In genomic region chr14:67539116-67539515, GRCh38 we compare ENCODE assay signal across 26 cellular contexts. TPM values are rescaled to one million over a fixed set of nuclear protein-coding genes. Genes with fewer than 3 reads are reported as not detected.
DNase-seq lines count a peak whose midpoint lies in the region; ATAC-seq, FAIRE-seq and TF ChIP-seq lines count a peak whose summit lies in the region.
"Had no signal": no experiment of that assay in that cellular context is flagged by ENCODE, and none has a peak within 500 bp of the region (broad histone marks: within the 10 kb centered on the region; RNA-seq: fewer than 3 reads in every experiment).

No MANE protein-coding gene starts in this region.

- H4K5ac ChIP-seq in H1 (ENCODE audit: insufficient read length, low read depth, low read length), result no peak overlapping the region

- no peak for TF ChIP-seq EP300 in H1 (IDR thresholded peaks at IDR 0.05; ENCODE audit: borderline replicate concordance in 1 of 2, low read depth in 2 of 2, low read length in 2 of 2)

- H3K4me3 Mint-ChIP-seq in Calu3 (ENCODE audit: low read depth, unreplicated experiment), result no peak overlapping the region
- H3K4me3 Mint-ChIP-seq: stimulated activated naive CD8-positive, alpha-beta T cell treated with anti-CD3 and anti-CD28 coated beads, Interleukin-15, amount 100 ng/mL, for 72 hours had no signal

- H3K9me3 Mint-ChIP-seq in Calu3 (ENCODE audit: low read depth, unreplicated experiment), result no peaks in the 10 kb centered on the region

- no peaks in the 10 kb centered on the region for H3K36me3 Mint-ChIP-seq in Calu3 (ENCODE audit: insufficient read depth, unreplicated experiment)

- no peaks in the 10 kb centered on the region; the same call in 1 of the 2 replicates for H3K79me1 ChIP-seq in H1 (ENCODE audit: low read depth, low read length)

- no peak overlapping the region for H3K4me3 ChIP-seq in HAP-1
- H3K4me3 ChIP-seq in H1 (ENCODE audit: extremely low read depth in 1 of 4, insufficient read depth in 2 of 4, low read depth in 3 of 4, low read length in 4 of 4), result no peak overlapping the region
- H3K4me3 ChIP-seq in mesodermal cell (ENCODE audit: extremely low read depth, insufficient read depth, low read length, poor library complexity, severe bottlenecking), result no peak overlapping the region
- H3K4me3 ChIP-seq: gastrocnemius medialis, left ventricle myocardium inferior, Peyer's patch, SJSA1, uterus had no signal

- DNase-seq in HAP-1 (ENCODE audit: low spot score in 2 of 2), result peak; percentile 32 to 38
- no peak for DNase-seq in H1 (ENCODE audit: low read depth in 1 of 2, low spot score in 2 of 2)
- DNase-seq in substantia nigra (lab: John Stamatoyannopoulos, UW), result peak in 43 of 49 donors; percentile 16 to 89 (median 66)
- DNase-seq in ureter (ENCODE audit: low spot score), result no peak
- DNase-seq in dermis blood vessel endothelial cell, result no peak
- no peak for DNase-seq in Calu3
- DNase-seq: ACHN; activated CD4-positive, alpha-beta T cell treated with anti-CD3 and anti-CD28 coated beads, Interleukin-2, amount 50 U/mL, for 4 hours; activated naive CD4-positive, alpha-beta T cell treated with Interleukin-2 at 50 U/mL for 16 hours; DMS153; GF-D8; left ventricle myocardium inferior; NCI-H187 treated with DMSO at 0.1 percent for 48 hours; NCI-H345; stimulated activated naive CD8-positive, alpha-beta T cell treated with anti-CD3 and anti-CD28 coated beads, Interleukin-15, amount 100 ng/mL, for 72 hours; T-helper 2 cell; uterus had no signal

- no peak overlapping the region for H2BK120ac ChIP-seq in H1 (replicated peaks; ENCODE audit: low read depth, low read length)

- TF ChIP-seq CTCF in H1 (IDR thresholded peaks at IDR 0.05; ENCODE audit: control extremely low read depth in 1 of 3, insufficient read depth in 1 of 3, low read depth in 1 of 3, low read length in 3 of 3) (no peak), Calu3 (IDR thresholded peaks at IDR 0.05; ENCODE audit: unreplicated experiment) (no peak)

- no TSS peak for BruUV-seq in Calu3 (replicated peaks; lab: Mats Ljungman, UMichigan)

- H3K27ac Mint-ChIP-seq in Calu3 (ENCODE audit: unreplicated experiment), result no peak overlapping the region
- H3K27ac Mint-ChIP-seq: stimulated activated naive CD8-positive, alpha-beta T cell treated with anti-CD3 and anti-CD28 coated beads, Interleukin-15, amount 100 ng/mL, for 72 hours had no signal

- no peak overlapping the region for H2BK15ac ChIP-seq in H1 (ENCODE audit: low read length)

- H3K4me1 ChIP-seq in HAP-1 (peaks cover 19% of the 10 kb centered on the region), H1 (replicated peaks in 1 of 4; ENCODE audit: control insufficient read depth in 3 of 4, insufficient read depth in 4 of 4, low read length in 3 of 4) (peaks cover 6 to 20% (median 14%) of the 10 kb centered on the region in 4 experiments), mesodermal cell (ENCODE audit: control insufficient read depth, insufficient read depth, low read length, poor library complexity, severe bottlenecking) (peaks cover 2% of the 10 kb centered on the region)
- H3K4me1 ChIP-seq: left ventricle myocardium inferior, SJSA1, uterus had no signal

- no peaks in the 10 kb centered on the region for H3K27me3 Mint-ChIP-seq in Calu3 (ENCODE audit: unreplicated experiment)

- H4K8ac ChIP-seq in H1 (ENCODE audit: extremely low read depth, insufficient read depth, low read length), result no peak overlapping the region

- H3K36me3 ChIP-seq in HAP-1 (replicated peaks) (no peaks in the 10 kb centered on the region), H1 (ENCODE audit: control insufficient read depth in 2 of 4, insufficient read depth in 4 of 4, low read length in 3 of 4) (peaks cover 0 to 5% (median 1%) of the 10 kb centered on the region in 4 experiments; a peak in 4 of 8 replicates), mesodermal cell (ENCODE audit: control insufficient read depth, insufficient read depth, low read length) (no peaks in the 10 kb centered on the region)
- H3K36me3 ChIP-seq: gastrocnemius medialis, Peyer's patch, SJSA1, uterus had no signal

- TF ChIP-seq POLR2A in H1 (IDR thresholded peaks at IDR 0.05; ENCODE audit: control extremely low read depth in 1 of 2, low read depth in 2 of 2, low read length in 2 of 2), result no peak

- no peak overlapping the region for H3K14ac ChIP-seq in H1 (ENCODE audit: insufficient read length)

- no peak overlapping the region for H2AFZ ChIP-seq in H1 (ENCODE audit: low read length)

- H3K79me2 ChIP-seq in H1 (ENCODE audit: control insufficient read depth in 1 of 2, insufficient read depth in 2 of 2, low read length in 2 of 2), result peaks cover 4 to 12% of the 10 kb centered on the region in 2 experiments; a peak in 3 of 4 replicates

- H2BK5ac ChIP-seq in H1 (ENCODE audit: low read depth, low read length), result no peak overlapping the region

- peak; percentile 42 for FAIRE-seq in H1 (lab: Jason Lieb, UNC)
- FAIRE-seq: astrocyte, colon had no signal

- ATAC-seq in GM21360 (IDR thresholded peaks at IDR 0.05; ENCODE audit: unreplicated experiment), result no peak
- ATAC-seq: stimulated activated naive CD8-positive, alpha-beta T cell treated with anti-CD3 and anti-CD28 coated beads, Interleukin-15, amount 100 ng/mL, for 72 hours had no signal

- H2AK5ac ChIP-seq in H1 (ENCODE audit: low read depth, low read length), result no peak overlapping the region

- no peak overlapping the region for H2BK20ac ChIP-seq in H1 (ENCODE audit: low read length)

- H2BK12ac ChIP-seq in H1 (ENCODE audit: low read depth, low read length), result no peak overlapping the region

- no peak for TF ChIP-seq RAD21 in H1 (IDR thresholded peaks at IDR 0.05 in 1 of 2, conservative IDR thresholded peaks at IDR 0.05 in 1 of 2; ENCODE audit: low read depth in 2 of 2, low read length in 2 of 2)

- no peaks in the 10 kb centered on the region for H3K9me3 ChIP-seq in HAP-1
- H3K9me3 ChIP-seq in H1 (ENCODE audit: insufficient read depth in 2 of 2, low read depth in 1 of 2, low read length in 1 of 2), result no peaks in the 10 kb centered on the region
- H3K9me3 ChIP-seq in mesodermal cell (ENCODE audit: control insufficient read depth, low read length), result no peaks in the 10 kb centered on the region
- H3K9me3 ChIP-seq: gastrocnemius medialis, left ventricle myocardium inferior, Peyer's patch, SJSA1, uterus had no signal

- intact Hi-C loops in Calu3 (cut with micrococcal nuclease; ENCODE audit: unreplicated experiment), result no loop called here

- 65% methylated on average over 5 of the region's 5 CpGs; no CpG with 5 or more reads in 1 of the 2 experiments for WGBS in H1 (ENCODE audit: extremely low coverage in 1 of 2, insufficient coverage in 1 of 2, insufficient read length in 1 of 2, insufficient replicate concordance in 2 of 2, low coverage in 1 of 2, low lambda C conversion rate in 2 of 2, missing lambda C conversion rate in 1 of 2), 2 experiments
- WGBS in mesodermal cell (ENCODE audit: insufficient coverage in 2 of 2), 2 experiments, result 30 to 67% methylated on average over 3 to 5 of the region's 5 CpGs

- H3K4ac ChIP-seq in H1 (replicated peaks; ENCODE audit: insufficient read length, low read depth, low read length), result no peak overlapping the region

- POLR2A ChIA-PET in H1 (lab: Charles Lee; ENCODE audit: partially characterized antibody), result interaction anchor here (1.0 to 2.1 kb wide), 7 partner anchors 9 to 32 kb away, joined by 3 to 5 read pairs (median 3); no protein-coding TSS in a partner anchor

- H3K9ac ChIP-seq in H1 (replicated peaks in 1 of 4; ENCODE audit: extremely low read depth in 1 of 4, low read depth in 3 of 4, low read length in 3 of 4), result no peak overlapping the region

- H4K20me1 ChIP-seq in H1 (replicated peaks in 1 of 2; ENCODE audit: control insufficient read depth in 1 of 2, insufficient read depth in 2 of 2, low read length in 2 of 2), result no peaks in the 10 kb centered on the region

- H3K27me3 ChIP-seq in HAP-1 (ENCODE audit: low read depth) (no peaks in the 10 kb centered on the region), H1 (replicated peaks in 1 of 4; ENCODE audit: control insufficient read depth in 3 of 4, extremely low read depth in 1 of 4, insufficient read depth in 3 of 4, low read length in 3 of 4) (no peaks in the 10 kb centered on the region)
- H3K27me3 ChIP-seq: gastrocnemius medialis, Peyer's patch, uterus had no signal

- no peak overlapping the region for H3K23ac ChIP-seq in H1 (ENCODE audit: insufficient read length)

- no peak overlapping the region for H4K91ac ChIP-seq in H1 (replicated peaks; ENCODE audit: insufficient read length, low read length)

- H3K4me1 Mint-ChIP-seq in Calu3 (ENCODE audit: low read depth, unreplicated experiment), result peaks cover 9% of the 10 kb centered on the region

- H3K4me2 ChIP-seq in H1 (ENCODE audit: insufficient read depth in 1 of 2, low read depth in 2 of 2, low read length in 2 of 2), result peak overlapping the region; percentile 3 to 6; a peak in 2 of 4 replicates

- no peaks in the 10 kb centered on the region; the same call in 1 of the 2 replicates for H3K23me2 ChIP-seq in H1 (ENCODE audit: low read depth, low read length)

- no peak overlapping the region for H3K18ac ChIP-seq in H1 (ENCODE audit: extremely low read depth, low read length)

- in situ Hi-C loops in HAP-1 (cut with MboI; ENCODE audit: low sequenced_read_pairs), result no loop called here

- CTCF ChIA-PET in H1 (lab: Charles Lee; ENCODE audit: partially characterized antibody), result interaction anchor here (0.7 to 43.6 kb wide), 6 partner anchors 12 to 179 kb away, joined by 3 to 924 read pairs (median 4); partner anchors contain the start of genes ATP6V1D and EIF2S1
- CTCF ChIA-PET in Calu3 (lab: Charles Lee), result interaction anchor here (1.2 kb wide), 1 partner anchor 12 kb away, joined by 3 read pairs; no protein-coding TSS in a partner anchor

- no peak overlapping the region for H3K56ac ChIP-seq in H1 (replicated peaks; ENCODE audit: insufficient read length, low read depth, low read length)

- no peak overlapping the region for H3K27ac ChIP-seq in H1 (ENCODE audit: low read depth, low read length)
- peak overlapping the region; percentile 56 for H3K27ac ChIP-seq in mesodermal cell (ENCODE audit: low read depth, low read length, severe bottlenecking)
- H3K27ac ChIP-seq in substantia nigra (ENCODE audit: low read depth, low read length, poor library complexity, severe bottlenecking), result peak overlapping the region; percentile 99
- H3K27ac ChIP-seq: epithelial cell of prostate, left ventricle myocardium inferior, SJSA1, uterus, VCaP had no signal

RNA-seq across cellular contexts. Expression of gene PLEKHH1, which starts 6.0 kb away (rescaled TPM):
- 27.2 and 33.3 TPM in 2 replicates for total RNA-seq in H1 (2021; fragmentation: NEBNext Ultra II Directional; extraction: Animal tissue kit (Norgen Biotek cat#: 25700))
- 28.3 and 33.0 TPM in 2 replicates for polyA plus RNA-seq in H1 (2011; rRNA removed)
- polyA plus RNA-seq in H1 (2011; cell fraction: cytosol; rRNA removed), result 22.4 TPM
- polyA plus RNA-seq in H1 (2011; cell fraction: nucleus; rRNA removed), result 96.0 TPM
- 26.9 to 35.8 TPM (median 30.8 TPM) in 4 replicates for polyA plus RNA-seq in H1 (2012, experiment 1 of 2)
- polyA plus RNA-seq in H1 (2012, experiment 2 of 2), result 8.6 TPM
- 19.9 TPM for polyA plus RNA-seq in H1 (2013, experiment 1 of 2)
- polyA plus RNA-seq in H1 (2013, experiment 2 of 2), result 15.1 TPM
- polyA minus RNA-seq in H1 (2011; rRNA and poly(A)+ RNA removed), result 32.1 and 33.8 TPM in 2 replicates
- 22.7 TPM for polyA minus RNA-seq in H1 (2011; cell fraction: cytosol; rRNA and poly(A)+ RNA removed)
- polyA minus RNA-seq in H1 (2011; cell fraction: nucleus; rRNA and poly(A)+ RNA removed), result 53.8 TPM
- polyA plus RNA-seq in mesodermal cell (2013, experiment 1 of 2), result 8.0 TPM
- polyA plus RNA-seq in mesodermal cell (2013, experiment 2 of 2), result 7.7 TPM
- total RNA-seq in ureter (46.3 TPM), dermis blood vessel endothelial cell (0.09 and 1.0 TPM in 2 replicates), Calu3 (2022) (11.8 and 13.6 TPM in 2 replicates)

RNA-seq across cellular contexts. Expression of gene TMEM229B, which starts 50.6 kb away (rescaled TPM):
- total RNA-seq in H1 (2021; fragmentation: NEBNext Ultra II Directional; extraction: Animal tissue kit (Norgen Biotek cat#: 25700)), result 0.50 and 0.73 TPM in 2 replicates
- 0.85 and 1.7 TPM in 2 replicates for polyA plus RNA-seq in H1 (2011; rRNA removed)
- polyA plus RNA-seq in H1 (2011; cell fraction: cytosol; rRNA removed), result 0.48 TPM
- polyA plus RNA-seq in H1 (2011; cell fraction: nucleus; rRNA removed), result 0.74 TPM
- polyA plus RNA-seq in H1 (2012, experiment 1 of 2), result 0.39 to 0.88 TPM (median 0.80 TPM) in 4 replicates
- polyA plus RNA-seq in H1 (2012, experiment 2 of 2), result 0.62 TPM
- polyA plus RNA-seq in H1 (2013, experiment 1 of 2), result 0.73 TPM
- polyA plus RNA-seq in H1 (2013, experiment 2 of 2), result 0.70 TPM
- 0.54 and 0.85 TPM in 2 replicates for polyA minus RNA-seq in H1 (2011; rRNA and poly(A)+ RNA removed)
- polyA minus RNA-seq in H1 (2011; cell fraction: cytosol; rRNA and poly(A)+ RNA removed), result 1.8 TPM
- polyA minus RNA-seq in H1 (2011; cell fraction: nucleus; rRNA and poly(A)+ RNA removed), result 1.00 TPM
- 0.63 TPM for polyA plus RNA-seq in mesodermal cell (2013, experiment 1 of 2)
- polyA plus RNA-seq in mesodermal cell (2013, experiment 2 of 2), result 0.56 TPM
- 24.7 TPM for total RNA-seq in ureter
- total RNA-seq in dermis blood vessel endothelial cell, result 1.1 and 1.4 TPM in 2 replicates
- 0.76 and 2.5 TPM in 2 replicates for total RNA-seq in Calu3 (2022)

Comparison
In these comparisons a context has a peak if more than half of its experiments do, and no peak if none do; other contexts are left out.
1. DNase-seq: peak in HAP-1 (2 of 2) and substantia nigra (43 of 49); none in H1 (0 of 2), ureter (single experiment), dermis blood vessel endothelial cell (single experiment) and Calu3 (single experiment).